1 cellular context compared by ENCODE assay signal in genomic region chr14:93464271-93464670, GRCh38.
TF ChIP-seq lines count a peak whose summit lies in the region.

No MANE protein-coding gene starts in this region.

TF ChIP-seq in WTC11, 78 proteins besides CTCF, POLR2A, EP300 and RAD21 (continued from another document):
- TF ChIP-seq, protein P1, sequence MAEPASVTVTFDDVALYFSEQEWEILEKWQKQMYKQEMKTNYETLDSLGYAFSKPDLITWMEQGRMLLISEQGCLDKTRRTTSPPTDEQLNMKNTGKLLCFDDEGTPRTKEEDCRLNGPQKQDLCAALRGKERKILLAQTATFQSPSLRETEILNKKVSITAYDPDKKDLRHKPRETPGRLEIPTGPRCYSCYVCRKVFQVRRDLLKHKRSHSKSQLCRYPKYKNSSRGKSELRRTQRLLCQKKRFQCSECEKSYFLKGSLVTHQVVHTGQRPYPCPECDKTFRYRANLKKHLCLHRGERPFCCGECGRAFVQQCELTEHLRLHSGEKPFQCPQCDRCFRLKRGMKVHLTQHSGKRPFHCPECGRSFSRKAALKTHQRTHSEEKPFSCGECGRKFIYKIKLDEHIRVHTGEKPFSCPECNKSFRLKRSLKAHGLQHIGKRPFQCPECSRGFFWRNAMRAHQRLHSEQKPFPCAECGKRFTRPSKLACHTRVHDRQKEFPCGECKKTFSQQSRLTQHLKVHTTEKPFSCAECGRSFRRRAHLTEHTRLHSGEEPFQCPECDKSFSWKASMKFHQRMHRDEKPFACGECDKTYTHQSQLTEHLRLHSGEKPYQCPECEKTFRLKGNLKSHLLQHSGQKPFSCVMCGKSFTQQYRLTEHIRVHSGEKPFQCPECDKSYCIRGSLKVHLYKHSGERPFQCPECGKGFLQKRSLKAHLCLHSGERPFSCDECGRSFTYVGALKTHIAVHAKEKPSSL (CRISPR knock-in tag; conservative IDR thresholded peaks at IDR 0.05): no peak
- TF ChIP-seq, protein P2, sequence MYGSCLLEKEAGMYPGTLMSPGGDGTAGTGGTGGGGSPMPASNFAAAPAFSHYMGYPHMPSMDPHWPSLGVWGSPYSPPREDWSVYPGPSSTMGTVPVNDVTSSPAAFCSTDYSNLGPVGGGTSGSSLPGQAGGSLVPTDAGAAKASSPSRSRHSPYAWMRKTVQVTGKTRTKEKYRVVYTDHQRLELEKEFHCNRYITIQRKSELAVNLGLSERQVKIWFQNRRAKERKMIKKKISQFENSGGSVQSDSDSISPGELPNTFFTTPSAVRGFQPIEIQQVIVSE (CRISPR knock-in tag; IDR thresholded peaks at IDR 0.05; ENCODE audit: borderline replicate concordance): no peak
- no peak for TF ChIP-seq IRF1 (CRISPR knock-in tag; IDR thresholded peaks at IDR 0.05)
- no peak for TF ChIP-seq ZNF232 (CRISPR knock-in tag; IDR thresholded peaks at IDR 0.05)
- no peak for TF ChIP-seq ZNF263 (CRISPR knock-in tag; IDR thresholded peaks at IDR 0.05; ENCODE audit: low read depth)
TF ChIP-seq in WTC11: peak in this region for 0.
